10 cellular contexts compared by ENCODE assay signal in genomic region chr2:60530228-60530627, GRCh38. TPM values are rescaled to one million over a fixed set of nuclear protein-coding genes. Genes with fewer than 3 reads are reported as not detected.
DNase-seq lines count a peak whose midpoint lies in the region; ATAC-seq and TF ChIP-seq lines count a peak whose summit lies in the region.
"Had no signal": no experiment of that assay in that cellular context is flagged by ENCODE, and none has a peak within 500 bp of the region (broad histone marks: within the 10 kb centered on the region; RNA-seq: fewer than 3 reads in every experiment).

No MANE protein-coding gene starts in this region.

- no peak overlapping the region for H2AK5ac ChIP-seq in H9 (ENCODE audit: insufficient read length, low read length)
- H2AK5ac ChIP-seq in mesendoderm (ENCODE audit: low read length): no peak overlapping the region

- H2AFZ ChIP-seq in H9 (ENCODE audit: low read length): no peak overlapping the region

- H3K36me3 ChIP-seq in WERI-Rb-1 (peaks cover 4% of the 10 kb centered on the region; the same call in 1 of the 2 replicates), mesendoderm (ENCODE audit: control insufficient read depth, insufficient read depth, low read length) (no peaks in the 10 kb centered on the region)

- H4K91ac ChIP-seq in H9 (ENCODE audit: insufficient read length, low read depth, low read length): no peak overlapping the region

- no peak overlapping the region for H4K5ac ChIP-seq in H9 (ENCODE audit: insufficient read length, low read depth, low read length)
- H4K5ac ChIP-seq in mesendoderm (ENCODE audit: low read length): no peak overlapping the region

- H3K4me1 Mint-ChIP-seq in CD14-positive monocyte (peaks cover 97% of the 10 kb centered on the region), H9 (peaks cover 94% of the 10 kb centered on the region in 2 experiments)
- no peaks in the 10 kb centered on the region for H3K4me1 Mint-ChIP-seq in activated CD8-positive, alpha-beta memory T cell treated with anti-CD3 and anti-CD28 coated beads, Interleukin-2, amount 10 ng/mL, durations not matched to agents 7 days and 5 days

- H3K18ac ChIP-seq in H9 (ENCODE audit: insufficient read length, low read depth, low read length) (no peak overlapping the region), mesendoderm (ENCODE audit: low read length) (no peak overlapping the region)

- TF ChIP-seq CTCF in CD14-positive monocyte (IDR thresholded peaks at IDR 0.05) (no peak), H9 (conservative IDR thresholded peaks at IDR 0.05) (no peak), WERI-Rb-1 (IDR thresholded peaks at IDR 0.05; ENCODE audit: low read depth, low read length) (no peak)

- no peak overlapping the region for H3K9ac ChIP-seq in H9 (ENCODE audit: extremely low read depth, insufficient read length, low read length)
- H3K9ac ChIP-seq in mesendoderm (ENCODE audit: low read length): no peak overlapping the region

- H3K4me2 ChIP-seq in H9 (ENCODE audit: insufficient read depth, insufficient read length, low read length) (no peak overlapping the region), mesendoderm (ENCODE audit: low read length) (no peak overlapping the region)

- no peaks in the 10 kb centered on the region for H4K20me1 ChIP-seq in H9 (ENCODE audit: control insufficient read depth, insufficient read depth, insufficient read length)

- H3K56ac ChIP-seq in H9 (ENCODE audit: insufficient read length, low read depth, low read length): no peak overlapping the region
- H3K56ac ChIP-seq in mesendoderm (ENCODE audit: low read length): peak overlapping the region; percentile 66

- no peaks in the 10 kb centered on the region for H3K23me2 ChIP-seq in H9 (ENCODE audit: insufficient read length, low read depth, low read length, poor library complexity, severe bottlenecking)

- H3K23ac ChIP-seq in H9 (ENCODE audit: insufficient read length, low read depth, low read length) (no peak overlapping the region), mesendoderm (ENCODE audit: low read length) (no peak overlapping the region)

- H2BK120ac ChIP-seq in H9 (ENCODE audit: low read depth, low read length, poor library complexity, severe bottlenecking) (no peak overlapping the region), mesendoderm (ENCODE audit: low read depth, low read length) (no peak overlapping the region)

- H3K79me1 ChIP-seq in H9 (ENCODE audit: insufficient read depth, low read depth, low read length, poor library complexity, severe bottlenecking) (no peaks in the 10 kb centered on the region), mesendoderm (ENCODE audit: low read length) (peaks cover 30% of the 10 kb centered on the region)

- H3K27me3 ChIP-seq in H9 (ENCODE audit: insufficient read depth, low read length): no peaks in the 10 kb centered on the region
- no peaks in the 10 kb centered on the region for H3K27me3 ChIP-seq in WERI-Rb-1 (ENCODE audit: insufficient read depth, low read depth, severe bottlenecking)
- H3K27me3 ChIP-seq in mesendoderm (ENCODE audit: insufficient read depth, low read length, poor library complexity): no peaks in the 10 kb centered on the region

- H3K79me2 ChIP-seq in H9 (ENCODE audit: insufficient read depth, low read length) (peaks cover 14% of the 10 kb centered on the region; the same call in 1 of the 2 replicates), mesendoderm (ENCODE audit: control insufficient read depth, insufficient read depth, low read length) (peaks cover 65% of the 10 kb centered on the region)

- intact Hi-C loops in CD14-positive monocyte (cut with micrococcal nuclease): loop anchor here (5.0 to 10.0 kb wide), 2 partner anchors 33 to 1005 kb away; partner anchors contain the start of gene XPO1 (in 1 of the 2)

- H3K9me3 ChIP-seq in H9 (ENCODE audit: control insufficient read depth, low read depth, low read length) (no peaks in the 10 kb centered on the region), WERI-Rb-1 (ENCODE audit: severe bottlenecking) (no peaks in the 10 kb centered on the region)

- H3K14ac ChIP-seq in H9 (ENCODE audit: insufficient read depth, low read length): no peak overlapping the region

- no peak overlapping the region for H2BK12ac ChIP-seq in H9 (ENCODE audit: insufficient read length, low read depth, low read length)

- H3K27ac Mint-ChIP-seq in CD14-positive monocyte: peak overlapping the region; percentile 82 to 96 (median 88)
- H3K27ac Mint-ChIP-seq in H9: peak overlapping the region in 2 of 3 experiments; percentile 69 to 83; a peak in 4 of 7 replicates
- no peak overlapping the region for H3K27ac Mint-ChIP-seq in activated CD8-positive, alpha-beta memory T cell treated with anti-CD3 and anti-CD28 coated beads, Interleukin-2, amount 10 ng/mL, durations not matched to agents 7 days and 5 days

- H3K4me3 ChIP-seq in WERI-Rb-1 (ENCODE audit: low read depth, low read length) (peak overlapping the region; percentile 33; the same call in 1 of the 2 replicates), mesendoderm (ENCODE audit: low read length) (no peak overlapping the region)

- H3K36me3 Mint-ChIP-seq in CD14-positive monocyte: peaks cover 13 to 17% of the 10 kb centered on the region in 2 donors
- H3K36me3 Mint-ChIP-seq in H9 (ENCODE audit: insufficient read depth in 1 of 3, low read depth in 3 of 3): peaks cover 7 to 30% (median 21%) of the 10 kb centered on the region in 3 experiments
- H3K36me3 Mint-ChIP-seq in activated CD8-positive, alpha-beta memory T cell treated with anti-CD3 and anti-CD28 coated beads, Interleukin-2, amount 10 ng/mL, durations not matched to agents 7 days and 5 days: no peaks in the 10 kb centered on the region

- H3K27me3 Mint-ChIP-seq in CD14-positive monocyte (ENCODE audit: low read depth in 3 of 3): peaks cover 0 to 2% (median 0%) of the 10 kb centered on the region in 3 donors
- no peaks in the 10 kb centered on the region for H3K27me3 Mint-ChIP-seq in H9 (ENCODE audit: low read depth)
- H3K27me3 Mint-ChIP-seq in activated CD8-positive, alpha-beta memory T cell treated with anti-CD3 and anti-CD28 coated beads, Interleukin-2, amount 10 ng/mL, durations not matched to agents 7 days and 5 days: peaks cover 62% of the 10 kb centered on the region

- H4K8ac ChIP-seq in H9 (replicated peaks; ENCODE audit: insufficient read length, low read depth, low read length) (no peak overlapping the region), mesendoderm (ENCODE audit: low read depth, low read length) (no peak overlapping the region)

- H3K4me1 ChIP-seq in H9 (ENCODE audit: insufficient read depth, low read length) (peaks cover 25% of the 10 kb centered on the region), mesendoderm (ENCODE audit: control insufficient read depth, low read depth, low read length) (peaks cover 29% of the 10 kb centered on the region)

- no peak overlapping the region for H3T11ph ChIP-seq in H9 (ENCODE audit: low read length)

- H3K4me3 Mint-ChIP-seq in CD14-positive monocyte (peak overlapping the region in 1 of 2 donors; percentile 84), H9 (peak overlapping the region; percentile 11 to 53; a peak in 2 of 5 replicates)
- no peak overlapping the region for H3K4me3 Mint-ChIP-seq in activated CD8-positive, alpha-beta memory T cell treated with anti-CD3 and anti-CD28 coated beads, Interleukin-2, amount 10 ng/mL, durations not matched to agents 7 days and 5 days

- ATAC-seq in HG03520 (IDR thresholded peaks at IDR 0.05; ENCODE audit: unreplicated experiment): no peak
- no peak for ATAC-seq in activated CD8-positive, alpha-beta memory T cell treated with anti-CD3 and anti-CD28 coated beads, Interleukin-2, amount 10 ng/mL, durations not matched to agents 7 days and 5 days

- peaks cover 0 to 5% (median 4%) of the 10 kb centered on the region in 7 donors for H3K9me3 Mint-ChIP-seq in CD14-positive monocyte
- no peaks in the 10 kb centered on the region for H3K9me3 Mint-ChIP-seq in H9
- H3K9me3 Mint-ChIP-seq in activated CD8-positive, alpha-beta memory T cell treated with anti-CD3 and anti-CD28 coated beads, Interleukin-2, amount 10 ng/mL, durations not matched to agents 7 days and 5 days (ENCODE audit: low read depth): no peaks in the 10 kb centered on the region

- H3K27ac ChIP-seq in H9 (ENCODE audit: insufficient read length, low read depth, low read length): no peak overlapping the region
- H3K27ac ChIP-seq in WERI-Rb-1: peak overlapping the region; percentile 97
- H3K27ac ChIP-seq in mesendoderm (ENCODE audit: low read depth, low read length): no peak overlapping the region

- no peak overlapping the region for H2BK15ac ChIP-seq in H9 (ENCODE audit: low read depth, low read length)
- no peak overlapping the region for H2BK15ac ChIP-seq in mesendoderm (replicated peaks; ENCODE audit: low read depth)

- H3K4ac ChIP-seq in H9 (ENCODE audit: low read depth, low read length) (no peak overlapping the region), mesendoderm (ENCODE audit: low read depth, low read length) (no peak overlapping the region)

- CTCF ChIA-PET in activated CD8-positive, alpha-beta memory T cell treated with anti-CD3 and anti-CD28 coated beads, Interleukin-2, amount 10 ng/mL, durations not matched to agents 7 days and 5 days (lab: Charles Lee): interaction anchor here (1.1 kb wide), 1 partner anchor 31 kb away, joined by 3 read pairs; no protein-coding TSS in a partner anchor

- no peak for DNase-seq in CD14-positive monocyte (ENCODE audit: low spot score)
- no peak for DNase-seq in H9
- DNase-seq in WERI-Rb-1: no peak
- DNase-seq in mesendoderm: no peak
- no peak for DNase-seq in D341Med (ENCODE audit: low spot score)
- DNase-seq in activated T-cell treated with anti-CD3 and anti-CD28 coated beads, Interleukin-2, amount 50 U/mL, for 48 hours: no peak
- no peak for DNase-seq in activated CD8-positive, alpha-beta memory T cell treated with anti-CD3 and anti-CD28 coated beads, Interleukin-2, amount 10 ng/mL, durations not matched to agents 7 days and 5 days
- DNase-seq: activated CD4-positive, alpha-beta T cell treated with anti-CD3 and anti-CD28 coated beads, Interleukin-2, amount 50 U/mL, for 48 hours; trophoblast cell had no signal

- H2BK5ac ChIP-seq in H9 (ENCODE audit: insufficient read length, low read length) (no peak overlapping the region), mesendoderm (ENCODE audit: low read length) (no peak overlapping the region)

- no CpG with 5 or more reads among the region's 13 CpGs for WGBS in H9 (ENCODE audit: extremely low coverage, insufficient read length, low lambda C conversion rate)
- WGBS in mesendoderm (ENCODE audit: extremely low coverage, insufficient coverage, low lambda C conversion rate): no CpG with 5 or more reads among the region's 13 CpGs

- H2BK20ac ChIP-seq in H9 (ENCODE audit: low read depth, low read length, poor library complexity, severe bottlenecking): no peak overlapping the region

RNA-seq across cellular contexts. Expression of gene BCL11A, which starts 23.2 kb away (rescaled TPM):
- 10 to 100 TPM in 1 of 2 donors, 1 to 10 TPM in 1; 8.7 to 11.1 TPM for polyA plus RNA-seq in CD14-positive monocyte
- 91.4 and 92.7 TPM in 2 replicates for total RNA-seq in H9 (2021)
- 45.5 TPM for polyA plus RNA-seq in mesendoderm (2013, experiment 1 of 2)
- 46.4 TPM for polyA plus RNA-seq in mesendoderm (2013, experiment 2 of 2)
- not detected for total RNA-seq in activated CD8-positive, alpha-beta memory T cell treated with anti-CD3 and anti-CD28 coated beads, Interleukin-2, amount 10 ng/mL, durations not matched to agents 7 days and 5 days

Comparison
In these comparisons a context has a peak if more than half of its experiments do, and no peak if none do; other contexts are left out.
1. RNA of gene BCL11A, which starts 23.2 kb away (total RNA-seq): 91.4 to 92.7 TPM in H9; not detected in activated CD8-positive, alpha-beta memory T cell treated with anti-CD3 and anti-CD28 coated beads, Interleukin-2, amount 10 ng/mL, durations not matched to agents 7 days and 5 days; every median in the first group is over 10 times any median in the second.